8 cellular contexts compared by ENCODE assay signal in genomic region chr13:99606322-99607089, GRCh38. TPM values are rescaled to one million over a fixed set of nuclear protein-coding genes. Genes with fewer than 3 reads are reported as not detected.
DNase-seq lines count a peak whose midpoint lies in the region; ATAC-seq and TF ChIP-seq lines count a peak whose summit lies in the region.

TSS of gene CLYBL (plus strand) at chr13:99606690.

- peak within 1 kb of the TSS; percentile 70 for H3K4me3 ChIP-seq in HFF-Myc (replicated peaks; ENCODE audit: low read depth, low read length)
- peak within 1 kb of the TSS; percentile 66 to 99 (median 95) for H3K4me3 ChIP-seq in adrenal gland
- peak within 1 kb of the TSS; percentile 56 to 91 (median 71) for H3K4me3 ChIP-seq in heart right ventricle

- H3K9me3 Mint-ChIP-seq in progenitor cell of endocrine pancreas (ENCODE audit: low read depth) = peaks cover 4% of the 10 kb centered on the region

- H3K27ac Mint-ChIP-seq in progenitor cell of endocrine pancreas = peak within 1 kb of the TSS; percentile 88

- H3K36me3 ChIP-seq in adrenal gland (replicated peaks in 1 of 2) (no peaks in the 10 kb centered on the region), heart right ventricle (no peaks in the 10 kb centered on the region)

- H3K9me3 ChIP-seq in adrenal gland (replicated peaks in 1 of 3) = no peaks in the 10 kb centered on the region
- H3K9me3 ChIP-seq in heart right ventricle = peaks cover 0 to 4% (median 0%) of the 10 kb centered on the region in 11 donors

- DNase-seq in HFF-Myc (ENCODE audit: extremely low read depth, low read depth) (no peak), MV-4-11 (lab: John Stamatoyannopoulos, UW) (peak; percentile 63), SW480 (ENCODE audit: low spot score) (peak; percentile 85), adrenal gland (peak; percentile 87 to 92 (median 89)), heart right ventricle (peak; percentile 94), progenitor cell of endocrine pancreas (ENCODE audit: low spot score, unreplicated experiment) (peak; percentile 83), ureter (ENCODE audit: low spot score) (peak; percentile 94)

- H3K27me3 ChIP-seq in adrenal gland (no peaks in the 10 kb centered on the region), heart right ventricle (no peaks in the 10 kb centered on the region)

- H3K27me3 Mint-ChIP-seq in progenitor cell of endocrine pancreas = peaks cover 21% of the 10 kb centered on the region

- TF ChIP-seq POLR2A in GM10847 (IDR thresholded peaks at IDR 0.05; ENCODE audit: extremely low read depth, insufficient read length) (peak; percentile 92), adrenal gland (IDR thresholded peaks at IDR 0.05) (peak; percentile 26 to 75)

- H3K4me1 ChIP-seq in adrenal gland (replicated peaks in 1 of 2) (peaks cover 4 to 5% of the 10 kb centered on the region in 2 donors), heart right ventricle (peaks cover 0 to 23% (median 8%) of the 10 kb centered on the region in 9 donors)

- peaks cover 3% of the 10 kb centered on the region for H3K36me3 Mint-ChIP-seq in progenitor cell of endocrine pancreas (ENCODE audit: insufficient read depth)

- H3K4me3 Mint-ChIP-seq in progenitor cell of endocrine pancreas (ENCODE audit: low read depth) = peak within 1 kb of the TSS; percentile 80

- WGBS in adrenal gland, 4 donors = 0 to 1% (median 0%) methylated on average over 11 to 71 of the region's 74 CpGs
- 0 to 1% methylated on average over 40 to 69 of the region's 74 CpGs for WGBS in heart right ventricle, 2 donors

- ATAC-seq in heart right ventricle = peak; percentile 97 to 99 (median 98)

- peaks cover 10% of the 10 kb centered on the region for H3K4me1 Mint-ChIP-seq in progenitor cell of endocrine pancreas (ENCODE audit: low read depth)

- intact Hi-C loops in adrenal gland (cut with DNase I) = no loop called here
- intact Hi-C loops in heart right ventricle (cut with DNase I) = loop anchor here in 2 of 10 donors (5.0 to 10.0 kb wide), 2 partner anchors 104 to 162 kb away; partner anchors contain the start of gene TM9SF2 (in 1 of the 2)

- TF ChIP-seq CTCF in HFF-Myc (IDR thresholded peaks at IDR 0.05; ENCODE audit: low read depth, low read length, missing control alignments) (no peak), adrenal gland (IDR thresholded peaks at IDR 0.05) (no peak), heart right ventricle (IDR thresholded peaks at IDR 0.05) (peak in 3 of 9 donors; percentile 26 to 31 (median 30)), progenitor cell of endocrine pancreas (IDR thresholded peaks at IDR 0.05; ENCODE audit: unreplicated experiment) (no peak)

- H3K27ac ChIP-seq in adrenal gland (peak within 1 kb of the TSS in 4 of 5 donors; percentile 83 to 91 (median 84)), heart right ventricle (peak within 1 kb of the TSS; percentile 49 to 91 (median 84))

RNA-seq across cellular contexts. Expression of gene CLYBL, which starts in this region (rescaled TPM):
- 10 to 100 TPM in 6 of 8 donors, 1 to 10 TPM in 2; 5.0 to 29.9 (median 15.8) TPM for total RNA-seq in adrenal gland
- polyA plus RNA-seq in adrenal gland = 10 to 100 TPM in 1 of 3 donors, 1 to 10 TPM in 2; 8.3 to 22.3 (median 8.6) TPM
- total RNA-seq in heart right ventricle = 10 to 100 TPM; 23.0 to 38.9 (median 27.9) TPM
- polyA plus RNA-seq in heart right ventricle = 10 to 100 TPM in 1 of 2 donors, 1 to 10 TPM in 1; 9.7 to 14.6 TPM
- total RNA-seq in progenitor cell of endocrine pancreas = 4.7 and 4.9 TPM in 2 replicates
- total RNA-seq in ureter = 22.1 TPM
